In genomic region chr10:51789118-51789517, GRCh38 we compare ENCODE assay signal across 34 cellular contexts.
"Had no signal": no experiment of that assay in that cellular context is flagged by ENCODE, and none has a peak within 500 bp of the region (broad histone marks: within the 10 kb centered on the region; RNA-seq: fewer than 3 reads in every experiment).

No MANE protein-coding gene starts in this region.

- H3K36me3 ChIP-seq: adrenal gland, esophagus muscularis mucosa, gastroesophageal sphincter, heart right ventricle, WERI-Rb-1 had no signal

- H3K27me3 ChIP-seq: adrenal gland, body of pancreas, esophagus muscularis mucosa, gastroesophageal sphincter, heart right ventricle had no signal

- H3K4me3 ChIP-seq: adrenal gland, body of pancreas, esophagus muscularis mucosa, gastroesophageal sphincter, heart right ventricle had no signal

- H3K36me3 Mint-ChIP-seq: activated CD8-positive, alpha-beta memory T cell treated with anti-CD3 and anti-CD28 coated beads, Interleukin-2, amount 10 ng/mL, durations not matched to agents 7 days and 5 days; activated naive CD4-positive, alpha-beta T cell treated with anti-CD3 and anti-CD28 coated beads, Interleukin-2, amount 50 U/mL, for 24 hours; activated naive CD8-positive, alpha-beta T cell treated with anti-CD3 and anti-CD28 coated beads for 36 hours had no signal

- H3K4me1 Mint-ChIP-seq: activated B cell treated with CpG ODN at 0.5 μM for 24 hours; activated CD8-positive, alpha-beta memory T cell treated with anti-CD3 and anti-CD28 coated beads, Interleukin-2, amount 10 ng/mL, durations not matched to agents 7 days and 5 days; activated naive CD4-positive, alpha-beta T cell treated with anti-CD3 and anti-CD28 coated beads, Interleukin-2, amount 50 U/mL, for 24 hours; activated naive CD8-positive, alpha-beta T cell treated with anti-CD3 and anti-CD28 coated beads for 36 hours; activated naive CD8-positive, alpha-beta T cell treated with anti-CD3 and anti-CD28 coated beads, Interleukin-2, amount 50 U/mL, for 24 hours; T-helper 17 cell had no signal

- H3K4me1 ChIP-seq: adrenal gland, body of pancreas, heart right ventricle had no signal

- H3K4me3 Mint-ChIP-seq: activated B cell treated with CpG ODN at 0.5 μM for 24 hours; activated CD8-positive, alpha-beta memory T cell treated with anti-CD3 and anti-CD28 coated beads, Interleukin-2, amount 10 ng/mL, durations not matched to agents 7 days and 5 days; activated CD8-positive, alpha-beta T cell treated with anti-CD3 and anti-CD28 coated beads for 36 hours; activated naive CD4-positive, alpha-beta T cell treated with anti-CD3 and anti-CD28 coated beads for 36 hours; activated naive CD4-positive, alpha-beta T cell treated with anti-CD3 and anti-CD28 coated beads, Interleukin-2, amount 50 U/mL, for 24 hours; activated naive CD8-positive, alpha-beta T cell treated with anti-CD3 and anti-CD28 coated beads for 36 hours; activated naive CD8-positive, alpha-beta T cell treated with anti-CD3 and anti-CD28 coated beads, Interleukin-2, amount 50 U/mL, for 24 hours; activated T-helper 1 cell treated with anti-CD3 and anti-CD28 coated beads, Interleukin-12 subunit alpha, Interleukin-12 subunit beta, Interleukin-2, Interleukin-4 antibody, amounts not matched to agents 30 ng/mL and 10 ng/mL and 1 ng/mL, durations not matched to agents 14 hours and 24 hours and 36 hours; effector memory CD8-positive, alpha-beta T cell; T-helper 17 cell; T-helper 2 cell treated with Interferon-gamma antibody and Interleukin-4, amounts not matched to agents 5 μg/mL and 100 μg/mL, for 36 hours had no signal

- DNase-seq: activated B cell treated with CpG ODN at 0.5 μM for 24 hours; activated CD4-positive, alpha-beta T cell treated with anti-CD3 and anti-CD28 coated beads for 48 hours; activated CD4-positive, alpha-beta T cell treated with anti-CD3 and anti-CD28 coated beads, Interleukin-2, amount 50 U/mL, for 1 hour; activated CD4-positive, alpha-beta T cell treated with anti-CD3 and anti-CD28 coated beads, Interleukin-2, amount 50 U/mL, for 48 hours; activated CD8-positive, alpha-beta memory T cell treated with anti-CD3 and anti-CD28 coated beads, Interleukin-2, amount 10 ng/mL, durations not matched to agents 7 days and 5 days; activated CD8-positive, alpha-beta memory T cell treated with anti-CD3 and anti-CD28 coated beads, Interleukin-2, amount 50 U/mL, for 4 hours; activated CD8-positive, alpha-beta T cell treated with anti-CD3 and anti-CD28 coated beads for 36 hours; activated effector memory CD4-positive, alpha-beta T cell treated with anti-CD3 and anti-CD28 coated beads, Interleukin-2, amount 50 U/mL, for 16 hours; activated naive CD4-positive, alpha-beta T cell treated with anti-CD3 and anti-CD28 coated beads for 36 hours; activated naive CD8-positive, alpha-beta T cell treated with anti-CD3 and anti-CD28 coated beads for 36 hours; activated naive CD8-positive, alpha-beta T cell treated with anti-CD3 and anti-CD28 coated beads, Interleukin-2, amount 50 U/mL, for 24 hours; activated T-cell treated with anti-CD3 and anti-CD28 coated beads, Interleukin-2, amount 50 U/mL, for 1 hour; activated T-cell treated with anti-CD3 and anti-CD28 coated beads, Interleukin-2, amount 50 U/mL, for 48 hours; adrenal gland; amygdala; body of pancreas; caudate nucleus; cortex of kidney; dermis blood vessel endothelial cell; effector CD4-positive, alpha-beta T cell; effector memory CD8-positive, alpha-beta T cell; erythroblast; foreskin melanocyte; heart right ventricle; T-helper 17 cell; T1000; WERI-Rb-1 had no signal

- H3K27ac ChIP-seq: adrenal gland, body of pancreas, esophagus muscularis mucosa, heart right ventricle, WERI-Rb-1 had no signal

- H3K27me3 Mint-ChIP-seq: activated B cell treated with CpG ODN at 0.5 μM for 24 hours; activated CD8-positive, alpha-beta memory T cell treated with anti-CD3 and anti-CD28 coated beads, Interleukin-2, amount 10 ng/mL, durations not matched to agents 7 days and 5 days; activated naive CD8-positive, alpha-beta T cell treated with anti-CD3 and anti-CD28 coated beads, Interleukin-2, amount 50 U/mL, for 24 hours; effector memory CD8-positive, alpha-beta T cell; T-helper 17 cell had no signal

- H3K27ac Mint-ChIP-seq: activated B cell treated with CpG ODN at 0.5 μM for 24 hours; activated CD8-positive, alpha-beta memory T cell treated with anti-CD3 and anti-CD28 coated beads, Interleukin-2, amount 10 ng/mL, durations not matched to agents 7 days and 5 days; activated CD8-positive, alpha-beta T cell treated with anti-CD3 and anti-CD28 coated beads for 36 hours; activated naive CD4-positive, alpha-beta T cell treated with anti-CD3 and anti-CD28 coated beads for 36 hours; activated naive CD4-positive, alpha-beta T cell treated with anti-CD3 and anti-CD28 coated beads, Interleukin-2, amount 50 U/mL, for 24 hours; activated naive CD8-positive, alpha-beta T cell treated with anti-CD3 and anti-CD28 coated beads for 36 hours; activated naive CD8-positive, alpha-beta T cell treated with anti-CD3 and anti-CD28 coated beads, Interleukin-2, amount 50 U/mL, for 24 hours; activated T-helper 1 cell treated with anti-CD3 and anti-CD28 coated beads, Interleukin-12 subunit alpha, Interleukin-12 subunit beta, Interleukin-2, Interleukin-4 antibody, amounts not matched to agents 30 ng/mL and 10 ng/mL and 1 ng/mL, durations not matched to agents 14 hours and 24 hours and 36 hours; activated T-helper 2 cell treated with anti-CD3 and anti-CD28 coated beads, Interferon-gamma antibody, Interleukin-2, Interleukin-4, amounts not matched to agents 10 μg/mL and 5 μg/mL and 100 μg/mL, durations not matched to agents 14 hours and 24 hours and 36 hours; effector memory CD8-positive, alpha-beta T cell; T-helper 17 cell; T-helper 2 cell treated with Interferon-gamma antibody and Interleukin-4, amounts not matched to agents 5 μg/mL and 100 μg/mL, for 36 hours had no signal

- H3K9me3 ChIP-seq: body of pancreas had no signal

- ATAC-seq: activated CD4-positive, CD25-positive, alpha-beta regulatory T cell treated with anti-CD3 and anti-CD28 coated beads, Interleukin-2, amount 50 U/mL, for 24 hours; activated CD8-positive, alpha-beta memory T cell treated with anti-CD3 and anti-CD28 coated beads, Interleukin-2, amount 10 ng/mL, durations not matched to agents 7 days and 5 days; activated CD8-positive, alpha-beta T cell treated with anti-CD3 and anti-CD28 coated beads for 36 hours; activated naive CD8-positive, alpha-beta T cell treated with anti-CD3 and anti-CD28 coated beads, Interleukin-2, amount 50 U/mL, for 24 hours; body of pancreas; effector memory CD8-positive, alpha-beta T cell; gastroesophageal sphincter; heart right ventricle; T-helper 17 cell had no signal
